ENCODE assay signal across 1 cellular context in genomic region chr3:23442598-23443383, GRCh38.
TF ChIP-seq lines count a peak whose summit lies in the region.

No MANE protein-coding gene starts in this region.

TF ChIP-seq in WTC11, 78 proteins besides CTCF, POLR2A, EP300 and RAD21 (continued from another document):
- no peak for TF ChIP-seq AFF4 (CRISPR knock-in tag; IDR thresholded peaks at IDR 0.05; ENCODE audit: borderline replicate concordance)
